ENCODE assay signal across 15 cellular contexts in the genomic region with DNA sequence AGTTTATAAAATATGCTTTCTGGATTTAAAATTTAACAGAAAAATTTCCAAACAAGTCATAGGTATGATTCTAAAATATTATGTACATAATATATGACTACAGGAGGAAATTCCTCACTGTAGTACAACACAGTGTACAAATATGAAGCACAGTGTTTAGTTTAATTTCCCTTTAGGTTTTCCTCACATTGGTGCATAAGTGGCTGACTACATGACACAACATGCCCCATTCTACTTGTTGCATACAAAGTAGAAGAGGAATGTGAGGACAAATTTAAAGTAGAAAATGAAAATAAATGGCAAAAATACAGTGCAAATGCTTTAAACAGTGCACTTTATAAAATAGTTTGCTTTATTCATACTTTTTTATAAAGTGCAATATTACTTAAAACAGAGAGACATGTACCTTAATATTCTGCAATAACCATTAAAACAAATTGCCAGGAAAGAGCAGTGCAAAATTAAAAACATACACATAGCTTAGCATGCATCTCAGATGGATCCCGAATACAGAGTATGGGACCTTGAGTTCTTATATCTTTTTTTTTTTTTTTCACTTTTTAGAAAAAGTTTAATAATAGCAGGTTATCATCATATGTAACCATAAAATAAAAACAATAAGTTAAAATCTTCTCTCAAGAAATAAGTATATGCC.
"Had no signal": no experiment of that assay in that cellular context is flagged by ENCODE, and none has a peak within 500 bp of the region (broad histone marks: within the 10 kb centered on the region; RNA-seq: fewer than 3 reads in every experiment).

No MANE protein-coding gene starts in this region.

- H3K27ac ChIP-seq: ascending aorta, cardiac muscle cell, parathyroid adenoma, tibial artery, WERI-Rb-1 had no signal

- H3K4me3 ChIP-seq: ascending aorta, cardiac muscle cell, tibial artery had no signal

- FAIRE-seq: endometrium, urothelium cell line had no signal

- ATAC-seq: activated T-helper 17 cell treated with anti-CD3 and anti-CD28 coated beads, Interleukin-2, amount 50 U/mL, for 72 hours; stimulated activated memory B cell treated with anti-CD40 and anti-IgM and Interleukin-4, amounts not matched to agents 10 μg/mL and 1 μg/mL and 100 μg/mL, for 72 hours had no signal

- H3K79me2 ChIP-seq: parathyroid adenoma had no signal

- H3K4me1 ChIP-seq: ascending aorta, parathyroid adenoma had no signal

- H3K9me3 ChIP-seq: ascending aorta, tibial artery had no signal

- H3K36me3 ChIP-seq: cardiac muscle cell had no signal

- H3K9ac ChIP-seq: parathyroid adenoma had no signal

- DNase-seq: activated CD4-positive, alpha-beta T cell treated with anti-CD3 and anti-CD28 coated beads, Interleukin-2, amount 50 U/mL, for 48 hours; activated naive CD4-positive, alpha-beta T cell treated with Interleukin-2 at 50 U/mL for 16 hours; foreskin melanocyte; head of caudate nucleus; naive B cell; stimulated activated CD4-positive, alpha-beta T cell treated with anti-CD3 and anti-CD28 coated beads, Interleukin-2, amount 100 ng/mL, for 48 hours; tibial artery; WERI-Rb-1 had no signal

- H2AFZ ChIP-seq: parathyroid adenoma had no signal

- H3K27me3 ChIP-seq: ascending aorta, cardiac muscle cell, tibial artery had no signal
